8 cellular contexts compared by ENCODE assay signal in genomic region chr12:119876761-119877638, GRCh38. TPM values are rescaled to one million over a fixed set of nuclear protein-coding genes. Genes with fewer than 3 reads are reported as not detected.
DNase-seq lines count a peak whose midpoint lies in the region; ATAC-seq, FAIRE-seq and TF ChIP-seq lines count a peak whose summit lies in the region.

CIT (minus strand) TSS chr12:119877320; CDS start chr12:119876168, 1,152 bp downstream.

- TF ChIP-seq CTCF in cardiac muscle cell (IDR thresholded peaks at IDR 0.05; ENCODE audit: low read depth, low read length) (no peak), parathyroid adenoma (IDR thresholded peaks at IDR 0.05) (no peak), transverse colon (IDR thresholded peaks at IDR 0.05) (no peak)

- POLR2A ChIA-PET in activated naive CD8-positive, alpha-beta T cell treated with anti-CD3 and anti-CD28 coated beads, Interleukin-2, amount 10 ng/mL, durations not matched to agents 7 days and 5 days (lab: Charles Lee), result interaction anchor here (0.5 to 1.3 kb wide), 3 partner anchors 12 to 415 kb away, joined by 3 read pairs; partner anchors contain the start of gene RNU4-2

- peaks cover 30% of the 10 kb centered on the region for H3K4me1 Mint-ChIP-seq in activated naive CD8-positive, alpha-beta T cell treated with anti-CD3 and anti-CD28 coated beads, Interleukin-2, amount 10 ng/mL, durations not matched to agents 7 days and 5 days

- ATAC-seq in HG02798 (IDR thresholded peaks at IDR 0.05; ENCODE audit: poor library complexity, unreplicated experiment), result peak; percentile 99
- peak; percentile 99 for ATAC-seq in activated naive CD8-positive, alpha-beta T cell treated with anti-CD3 and anti-CD28 coated beads, Interleukin-2, amount 10 ng/mL, durations not matched to agents 7 days and 5 days (ENCODE audit: low read depth)

- TF ChIP-seq POLR2A in GM12891 (IDR thresholded peaks at IDR 0.05; ENCODE audit: low read depth, low read length) (no peak), transverse colon (IDR thresholded peaks at IDR 0.05) (no peak)

- peaks cover 18% of the 10 kb centered on the region for H3K27me3 Mint-ChIP-seq in activated naive CD8-positive, alpha-beta T cell treated with anti-CD3 and anti-CD28 coated beads, Interleukin-2, amount 10 ng/mL, durations not matched to agents 7 days and 5 days

- H2AFZ ChIP-seq in parathyroid adenoma, result peak within 1 kb of the TSS; percentile 98

- peak; percentile 95 for FAIRE-seq in GM12891 (lab: Jason Lieb, UNC)

- 1% methylated on average over 13 to 56 of the region's 56 CpGs for WGBS in transverse colon (ENCODE audit: low coverage in 1 of 2), 2 donors

- intact Hi-C loops in transverse colon (cut with DNase I; ENCODE audit: low total_unique reads), result no loop called here

- H3K27me3 ChIP-seq in cardiac muscle cell, result no peaks in the 10 kb centered on the region
- H3K27me3 ChIP-seq in parathyroid adenoma (ENCODE audit: control insufficient read depth, insufficient read depth, low read length), result no peaks in the 10 kb centered on the region
- no peaks in the 10 kb centered on the region for H3K27me3 ChIP-seq in transverse colon

- H3K27ac Mint-ChIP-seq in activated naive CD8-positive, alpha-beta T cell treated with anti-CD3 and anti-CD28 coated beads, Interleukin-2, amount 10 ng/mL, durations not matched to agents 7 days and 5 days, result peak within 1 kb of the TSS; percentile 75

- H3K9me3 ChIP-seq in cardiac muscle cell (ENCODE audit: low read depth) (no peaks in the 10 kb centered on the region), parathyroid adenoma (ENCODE audit: control insufficient read depth, low read length) (no peaks in the 10 kb centered on the region), transverse colon (no peaks in the 10 kb centered on the region)

- in situ Hi-C loops in transverse colon (cut with MboI; ENCODE audit: low pct_ligation_motif_present in 1 of 4, low pct_unique_long_range_greater_than_20kb in 1 of 4, low sequenced_read_pairs in 3 of 4), result no loop called here

- peak; percentile 91 for DNase-seq in GM12891 (ENCODE audit: insufficient read length, low spot score)
- peak; percentile 78 for DNase-seq in NCI-H1417 treated with DMSO at 0.1 percent for 48 hours (lab: John Stamatoyannopoulos, UW)
- DNase-seq in SW 1271 (lab: John Stamatoyannopoulos, UW), result peak; percentile 85 to 97
- peak; percentile 87 for DNase-seq in activated naive CD8-positive, alpha-beta T cell treated with anti-CD3 and anti-CD28 coated beads, Interleukin-2, amount 10 ng/mL, durations not matched to agents 7 days and 5 days
- peak; percentile 96 for DNase-seq in cardiac muscle cell (ENCODE audit: low read depth in 1 of 2, low spot score in 1 of 2)
- peak; percentile 91 for DNase-seq in transverse colon

- H3K27ac ChIP-seq in cardiac muscle cell (no peak within 1 kb of the TSS), parathyroid adenoma (no peak within 1 kb of the TSS), transverse colon (peak within 1 kb of the TSS in 3 of 4 donors; percentile 47 to 59 (median 57))

- H3K4me2 ChIP-seq in parathyroid adenoma (ENCODE audit: low read length), result peak within 1 kb of the TSS; percentile 79

- peak within 1 kb of the TSS; percentile 96 for H3K4me3 Mint-ChIP-seq in activated naive CD8-positive, alpha-beta T cell treated with anti-CD3 and anti-CD28 coated beads, Interleukin-2, amount 10 ng/mL, durations not matched to agents 7 days and 5 days

- no peaks in the 10 kb centered on the region for H3K9me3 Mint-ChIP-seq in activated naive CD8-positive, alpha-beta T cell treated with anti-CD3 and anti-CD28 coated beads, Interleukin-2, amount 10 ng/mL, durations not matched to agents 7 days and 5 days

- H3K4me1 ChIP-seq in cardiac muscle cell (ENCODE audit: low read depth) (no peaks in the 10 kb centered on the region), parathyroid adenoma (no peaks in the 10 kb centered on the region), transverse colon (peaks cover 3 to 11% (median 5%) of the 10 kb centered on the region in 4 donors)

- H3K36me3 Mint-ChIP-seq in activated naive CD8-positive, alpha-beta T cell treated with anti-CD3 and anti-CD28 coated beads, Interleukin-2, amount 10 ng/mL, durations not matched to agents 7 days and 5 days, result peaks cover 15% of the 10 kb centered on the region

- H3K4me3 ChIP-seq in cardiac muscle cell, result peak within 1 kb of the TSS; percentile 95
- H3K4me3 ChIP-seq in parathyroid adenoma (ENCODE audit: low read depth, low read length), result peak within 1 kb of the TSS; percentile 78
- peak within 1 kb of the TSS; percentile 68 to 96 (median 74) for H3K4me3 ChIP-seq in transverse colon

- H3K9ac ChIP-seq in parathyroid adenoma, result no peak within 1 kb of the TSS

- H3K79me2 ChIP-seq in parathyroid adenoma, result no peaks in the 10 kb centered on the region

- no peak for TF ChIP-seq EP300 in transverse colon (IDR thresholded peaks at IDR 0.05; ENCODE audit: low read depth)

- peaks cover 2% of the 10 kb centered on the region for H3K36me3 ChIP-seq in cardiac muscle cell
- no peaks in the 10 kb centered on the region for H3K36me3 ChIP-seq in parathyroid adenoma (ENCODE audit: control insufficient read depth, insufficient read depth, low read length)
- no peaks in the 10 kb centered on the region for H3K36me3 ChIP-seq in transverse colon

TF ChIP-seq in GM12891, 5 proteins besides CTCF, POLR2A, EP300 and RAD21:
- TF ChIP-seq POLR2AphosphoS5 (IDR thresholded peaks at IDR 0.05; ENCODE audit: low read depth, low read length) (no peak), SPI1 (IDR thresholded peaks at IDR 0.05; ENCODE audit: low read depth, low read length) (peak; percentile 41), POU2F2 (IDR thresholded peaks at IDR 0.05; ENCODE audit: low read depth, low read length) (no peak), TAF1 (IDR thresholded peaks at IDR 0.05; ENCODE audit: low read depth, low read length) (no peak; the same call in 1 of the 2 replicates)
TF ChIP-seq in GM12891: peak in this region for 1.

RNA-seq across cellular contexts. Expression of gene CIT, which starts in this region (rescaled TPM):
- 10.3 TPM for polyA plus RNA-seq in GM12891 (2012; ENCODE audit: low read depth, missing spikeins)
- 10 to 100 TPM; 87.0 to 97.8 TPM for total RNA-seq in activated naive CD8-positive, alpha-beta T cell treated with anti-CD3 and anti-CD28 coated beads, Interleukin-2, amount 10 ng/mL, durations not matched to agents 7 days and 5 days
- total RNA-seq in cardiac muscle cell, result 3.9 and 30.3 TPM in 2 replicates
- 1.4 and 12.7 TPM in 2 replicates for polyA plus RNA-seq in cardiac muscle cell
- 10 to 100 TPM in 1 of 4 donors, 1 to 10 TPM in 3; 1.1 to 51.1 (median 7.1) TPM for total RNA-seq in transverse colon

Comparison
In these comparisons a context has a peak if more than half of its experiments do, and no peak if none do; other contexts are left out.
1. H3K27ac ChIP-seq: peak in transverse colon (3 of 4); none in cardiac muscle cell (single experiment) and parathyroid adenoma (single experiment).
2. Peak in every context shown above with its lines, with median percentiles within 50 percentile points of each other: DNase-seq and H3K4me3 ChIP-seq.